Comparison of ENCODE assay signal across 34 cellular contexts in the genomic region with DNA sequence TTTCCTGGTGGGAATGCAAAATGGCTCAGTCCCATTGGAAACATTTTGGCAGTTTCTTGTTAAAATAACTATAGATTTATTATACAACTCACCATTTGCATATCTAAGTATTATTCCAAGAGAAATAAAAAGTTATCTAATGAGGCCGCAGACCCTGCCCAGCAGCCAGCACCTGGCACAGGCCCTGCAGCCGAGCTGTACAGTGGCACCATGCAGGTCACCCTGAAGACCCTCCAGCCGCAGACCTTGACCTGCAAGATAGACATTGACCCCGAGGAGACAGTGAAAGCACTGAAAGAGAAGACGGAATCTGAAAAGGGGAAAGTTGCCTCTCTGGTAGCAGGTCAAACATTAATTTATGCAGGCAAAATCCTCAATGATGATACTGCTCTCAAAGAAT.
"Had no signal": no experiment of that assay in that cellular context is flagged by ENCODE, and none has a peak within 500 bp of the region (broad histone marks: within the 10 kb centered on the region; RNA-seq: fewer than 3 reads in every experiment).

No MANE protein-coding gene starts in this region.

- DNase-seq: Karpas-422, Kasumi-1, MG63, MM.1S, MV-4-11, NCI-H1048, NCI-H1092, NCI-H1092 treated with DMSO at 0.1 percent for 48 hours, NCI-H1105, NCI-H1105 treated with DMSO at 0.1 percent for 48 hours, NCI-H1417, NCI-H1417 treated with DMSO at 0.1 percent for 48 hours, NCI-H1436, NCI-H1436 treated with DMSO at 0.1 percent for 48 hours, NCI-H146, NCI-H1694, NCI-H1694 treated with DMSO at 0.1 percent for 48 hours, NCI-H187, NCI-H187 treated with DMSO at 0.1 percent for 48 hours, NCI-H1930, NCI-H2029, NCI-H2029 treated with DMSO at 0.1 percent for 48 hours, NCI-H2081, NCI-H2081 treated with DMSO at 0.1 percent for 48 hours, NCI-H2107, NCI-H2171, NCI-H2171 treated with DMSO at 0.1 percent for 48 hours, NCI-H2227 treated with DMSO at 0.1 percent for 48 hours, NCI-H226, NCI-H345, NCI-H446, NCI-H446 treated with DMSO at 0.1 percent for 48 hours, NCI-H510A had no signal

- H3K4me2 ChIP-seq: KMS-11 had no signal

- H3K9me3 ChIP-seq: MG63 had no signal

- H3K27ac ChIP-seq: KMS-11 had no signal

- H3K4me3 ChIP-seq: MG63 had no signal

- H3K36me3 ChIP-seq: MG63 had no signal
